ENCODE assay signal across 13 cellular contexts in genomic region chr10:62426086-62426485, GRCh38. TPM values are rescaled to one million over a fixed set of nuclear protein-coding genes. Genes with fewer than 3 reads are reported as not detected.
DNase-seq lines count a peak whose midpoint lies in the region; ATAC-seq, FAIRE-seq and TF ChIP-seq lines count a peak whose summit lies in the region.
"Had no signal": no experiment of that assay in that cellular context is flagged by ENCODE, and none has a peak within 500 bp of the region (broad histone marks: within the 10 kb centered on the region; RNA-seq: fewer than 3 reads in every experiment).

No MANE protein-coding gene starts in this region.

- H3K79me1 ChIP-seq in neuronal stem cell (ENCODE audit: low read depth, low read length), result no peaks in the 10 kb centered on the region

- DNase-seq in activated naive CD4-positive, alpha-beta T cell treated with Interleukin-2 at 50 U/mL for 16 hours, result peak; percentile 37
- DNase-seq in activated naive CD4-positive, alpha-beta T cell (lab: John Stamatoyannopoulos, UW), result no peak
- DNase-seq in iris pigment epithelial cell (ENCODE audit: low read depth), result peak; percentile 34
- DNase-seq in GM19239 (ENCODE audit: insufficient read length, low spot score), result no peak
- no peak for DNase-seq in neuronal stem cell (ENCODE audit: low spot score)
- no peak for DNase-seq in GM12892 (ENCODE audit: insufficient read length)
- DNase-seq: cortex of kidney, left ventricle myocardium superior, NCI-H510A treated with DMSO at 0.1 percent for 48 hours, pancreas had no signal

- TF ChIP-seq POLR2A in GM12892 (IDR thresholded peaks at IDR 0.05; ENCODE audit: low read depth, low read length), result no peak

- no peak overlapping the region for H3K27ac Mint-ChIP-seq in stimulated activated memory B cell treated with anti-CD40 and anti-IgM and Interleukin-4, amounts not matched to agents 10 μg/mL and 1 μg/mL and 100 μg/mL, for 72 hours

- H3K4ac ChIP-seq in neuronal stem cell (ENCODE audit: low read length), result no peak overlapping the region

- H3K27me3 Mint-ChIP-seq in stimulated activated memory B cell treated with anti-CD40 and anti-IgM and Interleukin-4, amounts not matched to agents 10 μg/mL and 1 μg/mL and 100 μg/mL, for 72 hours, result no peaks in the 10 kb centered on the region

- H3K36me3 Mint-ChIP-seq in stimulated activated memory B cell treated with anti-CD40 and anti-IgM and Interleukin-4, amounts not matched to agents 10 μg/mL and 1 μg/mL and 100 μg/mL, for 72 hours, result no peaks in the 10 kb centered on the region

- H3K18ac ChIP-seq in neuronal stem cell (ENCODE audit: low read length), result no peak overlapping the region

- H4K8ac ChIP-seq in neuronal stem cell (ENCODE audit: low read depth, low read length), result no peak overlapping the region

- no peak overlapping the region for H2AFZ ChIP-seq in neuronal stem cell (ENCODE audit: low read length)

- H3K14ac ChIP-seq in neuronal stem cell (ENCODE audit: low read length), result no peak overlapping the region

- no peaks in the 10 kb centered on the region for H3K9me3 ChIP-seq in neuronal stem cell (replicated peaks in 1 of 2; ENCODE audit: control insufficient read depth in 2 of 2, insufficient read depth in 1 of 2, low read depth in 1 of 2, low read length in 2 of 2)
- H3K9me3 ChIP-seq: pancreas had no signal

- no peak overlapping the region for H2BK12ac ChIP-seq in neuronal stem cell (ENCODE audit: low read length)

- peak; percentile 97 to 98 for ATAC-seq in activated CD4-positive, CD25-positive, alpha-beta regulatory T cell treated with anti-CD3 and anti-CD28 coated beads, Interleukin-2, amount 50 U/mL, for 24 hours
- peak; percentile 47 for ATAC-seq in stimulated activated memory B cell treated with anti-CD40 and anti-IgM and Interleukin-4, amounts not matched to agents 10 μg/mL and 1 μg/mL and 100 μg/mL, for 72 hours
- ATAC-seq: left ventricle myocardium superior, pancreas had no signal

- H2BK15ac ChIP-seq in neuronal stem cell (ENCODE audit: low read length), result no peak overlapping the region

- H3K9ac ChIP-seq in neuronal stem cell (ENCODE audit: low read depth, low read length, poor library complexity), result no peak overlapping the region

- H2AK5ac ChIP-seq in neuronal stem cell (ENCODE audit: low read depth, low read length), result no peak overlapping the region

- FAIRE-seq in GM19239 (lab: Jason Lieb, UNC) (no peak), GM12892 (lab: Jason Lieb, UNC) (no peak)
- FAIRE-seq: frontal cortex, pancreas had no signal

- no peak overlapping the region for H3K4me3 ChIP-seq in neuronal stem cell (ENCODE audit: low read length in 2 of 2)
- H3K4me3 ChIP-seq: pancreas had no signal

- H3K27ac ChIP-seq in neuronal stem cell (replicated peaks; ENCODE audit: low read length), result no peak overlapping the region
- H3K27ac ChIP-seq: pancreas had no signal

- H3K27me3 ChIP-seq in neuronal stem cell (ENCODE audit: control insufficient read depth in 3 of 3, insufficient read depth in 3 of 3, low read depth in 1 of 3, low read length in 3 of 3), result no peaks in the 10 kb centered on the region
- H3K27me3 ChIP-seq: pancreas had no signal

- H3K36me3 ChIP-seq in neuronal stem cell (replicated peaks in 1 of 2; ENCODE audit: control insufficient read depth in 2 of 2, insufficient read depth in 2 of 2, low read length in 2 of 2), result no peaks in the 10 kb centered on the region
- H3K36me3 ChIP-seq: pancreas had no signal

- no peak overlapping the region for H2BK5ac ChIP-seq in neuronal stem cell (ENCODE audit: low read length)

- H3K4me1 ChIP-seq in neuronal stem cell (ENCODE audit: control insufficient read depth in 2 of 2, insufficient read depth in 1 of 2, low read depth in 1 of 2, low read length in 2 of 2), result no peaks in the 10 kb centered on the region
- H3K4me1 ChIP-seq: pancreas had no signal

- no peak overlapping the region for H3K4me3 Mint-ChIP-seq in stimulated activated memory B cell treated with anti-CD40 and anti-IgM and Interleukin-4, amounts not matched to agents 10 μg/mL and 1 μg/mL and 100 μg/mL, for 72 hours

- no peak overlapping the region for H3K23ac ChIP-seq in neuronal stem cell (ENCODE audit: low read depth, low read length, poor library complexity)

- WGBS in neuronal stem cell (ENCODE audit: extremely low coverage in 2 of 2, insufficient read length in 2 of 2, insufficient replicate concordance in 1 of 2), 2 donors, result no CpG with 5 or more reads among the region's 1 CpG

- H4K91ac ChIP-seq in neuronal stem cell (ENCODE audit: low read depth, low read length, poor library complexity), result no peak overlapping the region

- H2BK120ac ChIP-seq in neuronal stem cell (ENCODE audit: low read depth, low read length), result no peak overlapping the region

- no peak overlapping the region for H3K4me2 ChIP-seq in neuronal stem cell (ENCODE audit: insufficient read depth, low read length, poor library complexity, severe bottlenecking)

- H3K4me1 Mint-ChIP-seq in stimulated activated memory B cell treated with anti-CD40 and anti-IgM and Interleukin-4, amounts not matched to agents 10 μg/mL and 1 μg/mL and 100 μg/mL, for 72 hours, result no peaks in the 10 kb centered on the region

- H3K9me3 Mint-ChIP-seq in stimulated activated memory B cell treated with anti-CD40 and anti-IgM and Interleukin-4, amounts not matched to agents 10 μg/mL and 1 μg/mL and 100 μg/mL, for 72 hours, result no peaks in the 10 kb centered on the region

RNA-seq across cellular contexts. Expression of gene ZNF365, which starts 51.9 kb away (rescaled TPM):
- 0.11 TPM for polyA plus RNA-seq in neuronal stem cell (2013, experiment 1 of 2)
- 0.17 TPM for polyA plus RNA-seq in neuronal stem cell (2013, experiment 2 of 2)
- polyA plus RNA-seq in GM12892 (2012; ENCODE audit: missing spikeins), result not detected

Comparison
In these comparisons a context has a peak if more than half of its experiments do, and no peak if none do; other contexts are left out.
1. DNase-seq: peak in activated naive CD4-positive, alpha-beta T cell treated with Interleukin-2 at 50 U/mL for 16 hours (single experiment) and iris pigment epithelial cell (single experiment); none in activated naive CD4-positive, alpha-beta T cell (0 of 4), GM19239 (single experiment), neuronal stem cell (single experiment) and GM12892 (single experiment).